8 cellular contexts compared by ENCODE assay signal in the genomic region with DNA sequence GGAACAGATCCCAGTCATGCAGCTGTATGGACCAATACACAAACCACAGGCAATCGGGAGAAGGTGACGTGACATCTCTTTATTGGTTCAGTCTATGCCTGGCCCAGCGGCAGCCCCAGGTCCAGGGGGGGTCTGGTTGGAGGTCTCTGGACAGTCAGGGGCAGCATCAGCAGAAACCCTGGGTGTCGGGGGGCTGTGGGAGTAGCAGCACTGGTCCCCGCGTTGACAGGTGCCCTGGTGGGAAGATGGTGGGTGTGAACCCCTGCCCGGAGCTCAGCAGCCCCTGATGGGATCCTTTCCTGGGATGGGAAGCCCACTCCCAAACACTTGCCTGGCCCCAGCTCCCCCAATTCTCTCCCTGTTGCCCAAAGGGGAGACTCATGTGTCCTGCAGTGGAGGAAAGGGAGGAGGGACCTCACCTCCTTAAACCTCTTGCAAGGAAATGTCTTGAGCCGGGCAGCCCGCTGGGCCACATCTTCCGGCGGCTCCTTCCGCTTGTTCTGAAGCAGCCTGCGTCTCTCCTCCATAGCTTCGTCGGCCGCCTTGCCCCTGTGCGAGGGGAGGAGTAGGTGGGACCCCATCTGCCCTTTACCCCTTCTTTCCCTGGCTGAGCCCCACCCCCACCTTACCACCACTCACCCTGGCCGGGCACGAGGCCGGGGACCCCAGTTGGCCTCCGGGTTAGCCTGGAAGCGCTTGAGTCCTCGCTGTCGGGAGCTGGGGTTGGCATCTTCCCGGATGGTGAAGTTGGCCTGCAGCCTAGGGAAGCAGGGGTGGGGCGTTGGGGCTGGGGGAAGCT. TPM values are rescaled to one million over a fixed set of nuclear protein-coding genes. Genes with fewer than 3 reads are reported as not detected.
A peak's percentile ranks its signal among the peaks of the same experiment; 100 is the strongest.
DNase-seq lines count a peak whose midpoint lies in the region; ATAC-seq, FAIRE-seq and TF ChIP-seq lines count a peak whose summit lies in the region.

No MANE protein-coding gene starts in this region.

- H3K4me1 Mint-ChIP-seq in stimulated activated effector memory CD8-positive, alpha-beta T cell treated with anti-CD3 and anti-CD28 coated beads, Interleukin-12 subunit alpha, Interleukin-12 subunit beta, amount 100 ng/mL, for 72 hours = peaks cover 30% of the 10 kb centered on the region

- H4K20me1 ChIP-seq in OCI-LY1 (ENCODE audit: insufficient read depth, low read length) = no peaks in the 10 kb centered on the region

- 0 out of 2 replicates have a peak, but pooled peaks cover 3% of the 10 kb centered on the region for H3F3A ChIP-seq in OCI-LY1 (ENCODE audit: insufficient read depth, low read length)

- H3K36me3 ChIP-seq in OCI-LY1 (ENCODE audit: insufficient read depth, low read length) (peaks cover 18% of the 10 kb centered on the region), colonic mucosa (no peaks in the 10 kb centered on the region)

- H3K79me2 ChIP-seq in OCI-LY1 (ENCODE audit: insufficient read depth, low read length) = no peaks in the 10 kb centered on the region

- CTCF ChIA-PET in HEK293T (lab: Yijun Ruan, JAX) = interaction anchor here (1.0 to 1.6 kb wide), 2 partner anchors 128 to 140 kb away, joined by 4 to 5 read pairs; no protein-coding TSS in a partner anchor

- no peaks in the 10 kb centered on the region for H3K9me3 ChIP-seq in OCI-LY1 (ENCODE audit: low read length)
- no peaks in the 10 kb centered on the region for H3K9me3 ChIP-seq in colonic mucosa

- intact Hi-C loops in colonic mucosa (cut with DNase I) = no loop called here

- H3K27ac Mint-ChIP-seq in stimulated activated effector memory CD8-positive, alpha-beta T cell treated with anti-CD3 and anti-CD28 coated beads, Interleukin-12 subunit alpha, Interleukin-12 subunit beta, amount 100 ng/mL, for 72 hours = peak overlapping the region; percentile 40

- H2AFZ ChIP-seq in OCI-LY1 (ENCODE audit: low read length) = no peak overlapping the region

- DNase-seq in GM18507 (ENCODE audit: extremely low spot score, insufficient read length, low read depth) (no peak), colonic mucosa (no peak), HEK293T (ENCODE audit: extremely low spot score) (no peak), GOT3 (lab: John Stamatoyannopoulos, UW) (no peak)
- DNase-seq in stimulated activated effector memory CD8-positive, alpha-beta T cell treated with anti-CD3 and anti-CD28 coated beads, Interleukin-12 subunit alpha, Interleukin-12 subunit beta, amount 100 ng/mL, for 72 hours (ENCODE audit: low spot score in 2 of 2) = peak in 1 of 2 donors; percentile 66

- H3K4me1 ChIP-seq in OCI-LY1 (ENCODE audit: insufficient read depth, low read length, severe bottlenecking) (peaks cover 61% of the 10 kb centered on the region), colonic mucosa (peaks cover 12% of the 10 kb centered on the region)

- TF ChIP-seq CTCF in OCI-LY1 (IDR thresholded peaks at IDR 0.05; ENCODE audit: low read length) (no peak), colonic mucosa (IDR thresholded peaks at IDR 0.05) (no peak)

- peak overlapping the region; percentile 98 for H3K27ac ChIP-seq in OCI-LY1 (ENCODE audit: low read depth, low read length, poor library complexity, severe bottlenecking)
- H3K27ac ChIP-seq in colonic mucosa = peak overlapping the region; percentile 62

- POLR2A ChIA-PET in HEK293T (lab: Yijun Ruan, JAX) = interaction anchor here (2.1 kb wide), 1 partner anchor 48 kb away, joined by 9 read pairs; no protein-coding TSS in a partner anchor

- H3K27me3 ChIP-seq in OCI-LY1 (ENCODE audit: insufficient read depth, low read length) = no peaks in the 10 kb centered on the region
- no peaks in the 10 kb centered on the region for H3K27me3 ChIP-seq in colonic mucosa

- no peak for ATAC-seq in stimulated activated effector memory CD8-positive, alpha-beta T cell treated with anti-CD3 and anti-CD28 coated beads, Interleukin-12 subunit alpha, Interleukin-12 subunit beta, amount 100 ng/mL, for 72 hours
- ATAC-seq in HG03045 (IDR thresholded peaks at IDR 0.05; ENCODE audit: unreplicated experiment) (no peak), GM19328 (IDR thresholded peaks at IDR 0.05; ENCODE audit: unreplicated experiment) (no peak)

- H3K9me2 ChIP-seq in OCI-LY1 (ENCODE audit: low read depth, low read length) = no peaks in the 10 kb centered on the region

- peak; percentile 57 for FAIRE-seq in GM18507 (lab: Jason Lieb, UNC)

- H3K4me3 ChIP-seq in OCI-LY1 (ENCODE audit: low read depth, low read length, poor library complexity, severe bottlenecking) = peak overlapping the region; percentile 80
- H3K4me3 ChIP-seq in colonic mucosa = peak overlapping the region; percentile 8

- peak overlapping the region; percentile 78 for H3K4me3 Mint-ChIP-seq in stimulated activated effector memory CD8-positive, alpha-beta T cell treated with anti-CD3 and anti-CD28 coated beads, Interleukin-12 subunit alpha, Interleukin-12 subunit beta, amount 100 ng/mL, for 72 hours

- peak overlapping the region; percentile 91 for H3K9ac ChIP-seq in OCI-LY1 (ENCODE audit: low read length)
- peak overlapping the region; percentile 48 to 66 for H3K9ac ChIP-seq in colonic mucosa (ENCODE audit: low read depth in 2 of 2, low read length in 2 of 2)

- H3K36me3 Mint-ChIP-seq in stimulated activated effector memory CD8-positive, alpha-beta T cell treated with anti-CD3 and anti-CD28 coated beads, Interleukin-12 subunit alpha, Interleukin-12 subunit beta, amount 100 ng/mL, for 72 hours = peaks cover 46% of the 10 kb centered on the region

- peak overlapping the region; percentile 92 for H3K4me2 ChIP-seq in OCI-LY1 (ENCODE audit: low read length)

- H3K9me3 Mint-ChIP-seq in stimulated activated effector memory CD8-positive, alpha-beta T cell treated with anti-CD3 and anti-CD28 coated beads, Interleukin-12 subunit alpha, Interleukin-12 subunit beta, amount 100 ng/mL, for 72 hours = no peaks in the 10 kb centered on the region

TF ChIP-seq in HEK293T, 16 proteins besides CTCF, POLR2A, EP300 and RAD21:
- TF ChIP-seq SP1 (IDR thresholded peaks at IDR 0.05) (no peak), ZNF384 (IDR thresholded peaks at IDR 0.05) (no peak)
- TF ChIP-seq, protein P1, sequence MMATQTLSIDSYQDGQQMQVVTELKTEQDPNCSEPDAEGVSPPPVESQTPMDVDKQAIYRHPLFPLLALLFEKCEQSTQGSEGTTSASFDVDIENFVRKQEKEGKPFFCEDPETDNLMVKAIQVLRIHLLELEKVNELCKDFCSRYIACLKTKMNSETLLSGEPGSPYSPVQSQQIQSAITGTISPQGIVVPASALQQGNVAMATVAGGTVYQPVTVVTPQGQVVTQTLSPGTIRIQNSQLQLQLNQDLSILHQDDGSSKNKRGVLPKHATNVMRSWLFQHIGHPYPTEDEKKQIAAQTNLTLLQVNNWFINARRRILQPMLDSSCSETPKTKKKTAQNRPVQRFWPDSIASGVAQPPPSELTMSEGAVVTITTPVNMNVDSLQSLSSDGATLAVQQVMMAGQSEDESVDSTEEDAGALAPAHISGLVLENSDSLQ (IDR thresholded peaks at IDR 0.05) = no peak

RNA-seq across cellular contexts. Expression of a gene that starts 2.4 kb away (rescaled TPM):
- 1 to 10 TPM; 3.6 to 4.5 TPM for total RNA-seq in colonic mucosa

RNA-seq across cellular contexts. Expression of a gene that starts 11.5 kb away (rescaled TPM):
- total RNA-seq in colonic mucosa = 10 to 100 TPM; 17.5 to 40.1 TPM

RNA-seq across cellular contexts. Expression of a gene that starts 13.0 kb away (rescaled TPM):
- 100 to 1,000 TPM in 1 of 2 donors, 10 to 100 TPM in 1; 56.7 to 119 TPM for total RNA-seq in colonic mucosa

RNA-seq across cellular contexts. Expression of a gene that starts 45.1 kb away (rescaled TPM):
- 10 to 100 TPM; 51.0 to 78.2 TPM for total RNA-seq in colonic mucosa

RNA-seq across cellular contexts. Expression of a gene that starts 45.2 kb away (rescaled TPM):
- 100 to 1,000 TPM in 1 of 2 donors, 10 to 100 TPM in 1; 83.4 to 116 TPM for total RNA-seq in colonic mucosa
